In the genomic region with DNA sequence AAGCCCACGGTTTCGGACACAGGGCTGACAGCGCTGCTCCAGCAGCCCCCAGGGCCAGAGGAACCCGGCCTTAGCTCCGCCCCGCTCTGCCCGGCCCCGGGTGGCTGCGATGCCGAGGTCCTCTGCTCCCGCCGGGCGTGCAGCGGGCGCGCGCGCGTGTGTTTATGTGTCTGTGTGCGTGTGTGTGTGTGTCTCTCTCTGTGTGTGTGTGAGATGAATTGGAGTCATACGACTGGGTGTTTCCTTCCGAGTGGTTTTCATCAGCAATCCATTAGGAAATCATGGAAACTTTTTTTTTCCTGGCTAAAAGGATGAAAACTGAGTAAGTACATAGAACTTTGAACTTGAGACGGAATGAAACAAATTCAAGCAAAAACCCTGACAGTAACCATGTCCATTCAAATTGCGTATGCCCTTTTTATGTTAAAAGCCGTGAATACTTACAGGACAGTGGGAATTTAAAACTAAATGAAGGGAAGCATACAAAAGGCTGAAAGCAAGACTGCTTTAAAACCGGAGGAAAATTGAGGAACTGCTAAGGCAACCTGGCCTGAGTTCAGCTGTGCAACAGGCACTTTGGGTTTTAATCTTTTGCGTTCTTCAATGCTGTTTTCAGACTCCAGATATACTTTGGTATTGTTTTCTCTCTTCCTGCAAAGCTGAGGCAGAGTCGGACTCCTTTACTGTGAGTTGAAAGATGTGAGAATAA, we compare ENCODE assay signal across 8 cellular contexts. TPM values are rescaled to one million over a fixed set of nuclear protein-coding genes. Genes with fewer than 3 reads are reported as not detected.
DNase-seq lines count a peak whose midpoint lies in the region; ATAC-seq, FAIRE-seq and TF ChIP-seq lines count a peak whose summit lies in the region.

A gene (plus strand): TSS at position 121 of the 709 bp plus-strand sequence. CDS start 911 bp downstream, outside the sequence.

- no peak for FAIRE-seq in RCC 7860 (lab: Jason Lieb, UNC)

- intact Hi-C loops in heart left ventricle (cut with DNase I) (loop anchor here in 8 of 10 donors (1.0 to 5.0 kb wide), 8 partner anchors 54 to 120 kb away; no protein-coding TSS in a partner anchor), ovary (cut with DNase I) (loop anchor here (2.0 to 5.0 kb wide), 4 partner anchors 89 to 114 kb away; no protein-coding TSS in a partner anchor)

- WGBS in heart left ventricle, 4 donors = 0 to 1% (median 0%) methylated on average over 16 to 28 of the region's 28 CpGs
- WGBS in ovary, 3 donors = 0 to 3% (median 2%) methylated on average over 28 of the region's 28 CpGs

- peak within 1 kb of the TSS; percentile 84 to 96 (median 90) for H3K27ac ChIP-seq in heart left ventricle
- peak within 1 kb of the TSS; percentile 79 to 87 for H3K27ac ChIP-seq in ovary

- H3K4me3 ChIP-seq in heart left ventricle = peak within 1 kb of the TSS; percentile 22 to 70 (median 64)
- peak within 1 kb of the TSS; percentile 43 for H3K4me3 ChIP-seq in ovary

- ATAC-seq in GM18870 (IDR thresholded peaks at IDR 0.05; ENCODE audit: unreplicated experiment) (peak; percentile 23), HG03139 (IDR thresholded peaks at IDR 0.05; ENCODE audit: unreplicated experiment) (peak; percentile 49), heart left ventricle (peak; percentile 85 to 92 (median 90))

- TF ChIP-seq POLR2A in heart left ventricle (IDR thresholded peaks at IDR 0.05) = peak in 1 of 2 donors; percentile 54
- TF ChIP-seq POLR2A in ovary (IDR thresholded peaks at IDR 0.05) = peak; percentile 23

- TF ChIP-seq CTCF in heart left ventricle (IDR thresholded peaks at IDR 0.05) (no peak), ovary (IDR thresholded peaks at IDR 0.05) (no peak)

- no peaks in the 10 kb centered on the region for H3K36me3 ChIP-seq in heart left ventricle
- H3K36me3 ChIP-seq in ovary = no peaks in the 10 kb centered on the region

- DNase-seq in AG08396 (ENCODE audit: low spot score) (peak; percentile 72), RCC 7860 (ENCODE audit: low spot score) (peak; percentile 45), amniotic epithelial cell (ENCODE audit: low read depth) (peak; percentile 78), heart left ventricle (peak; percentile 82 to 92 (median 84)), ovary (peak; percentile 79 to 87 (median 80)), GM19240 (ENCODE audit: insufficient read length, low spot score) (no peak)

- no peaks in the 10 kb centered on the region for H3K9me3 ChIP-seq in heart left ventricle
- no peaks in the 10 kb centered on the region for H3K9me3 ChIP-seq in ovary

- H3K27me3 ChIP-seq in heart left ventricle (peaks cover 0 to 3% (median 0%) of the 10 kb centered on the region in 9 donors), ovary (no peaks in the 10 kb centered on the region)

- H3K4me1 ChIP-seq in heart left ventricle (peaks cover 0 to 53% (median 16%) of the 10 kb centered on the region in 12 donors), ovary (ENCODE audit: insufficient read depth) (peaks cover 3% of the 10 kb centered on the region)

- TF ChIP-seq EP300 in ovary (IDR thresholded peaks at IDR 0.05) = no peak

RNA-seq across cellular contexts. Expression of the gene that starts here (rescaled TPM):
- total RNA-seq in heart left ventricle (10 to 100 TPM; 19.6 to 51.2 (median 27.5) TPM), ovary (100 to 1,000 TPM in 4 of 7 donors, 10 to 100 TPM in 3; 62.7 to 127 (median 102) TPM)
- polyA plus RNA-seq in heart left ventricle (1 to 10 TPM; 3.6 to 9.7 TPM), ovary (10 to 100 TPM; 42.1 to 54.1 TPM)

Comparison
In these comparisons a context has a peak if more than half of its experiments do, and no peak if none do; other contexts are left out.
1. RNA of the gene that starts here (polyA plus RNA-seq): 42.1 to 54.1 TPM in ovary; 3.6 to 9.7 TPM in heart left ventricle; every median in the first group is over 4 times any median in the second.
2. ATAC-seq: peak in every context shown above with its lines; median percentile 90 in heart left ventricle; 49 in HG03139; 23 in GM18870.